In genomic region chr1:212752256-212752933, GRCh38 we compare ENCODE assay signal across 10 cellular contexts. TPM values are rescaled to one million over a fixed set of nuclear protein-coding genes. Genes with fewer than 3 reads are reported as not detected.
DNase-seq lines count a peak whose midpoint lies in the region; ATAC-seq and TF ChIP-seq lines count a peak whose summit lies in the region.
"Had no signal": no experiment of that assay in that cellular context is flagged by ENCODE, and none has a peak within 500 bp of the region (broad histone marks: within the 10 kb centered on the region; RNA-seq: fewer than 3 reads in every experiment).

No MANE protein-coding gene starts in this region.

- POLR2A ChIA-PET in activated CD4-positive, alpha-beta T cell treated with anti-CD3 and anti-CD28 coated beads, Interleukin-2, amount 10 ng/mL, durations not matched to agents 7 days and 5 days (lab: Charles Lee): no interaction called here

- no peak for DNase-seq in activated CD4-positive, alpha-beta T cell treated with anti-CD3 and anti-CD28 coated beads, Interleukin-2, amount 10 ng/mL, durations not matched to agents 7 days and 5 days
- no peak for DNase-seq in activated CD4-positive, alpha-beta T cell treated with anti-CD3 and anti-CD28 coated beads for 48 hours
- DNase-seq in NOMO-1 (lab: John Stamatoyannopoulos, UW; ENCODE audit: unreplicated experiment in 2 of 2) (peak; percentile 21 to 86), type B pancreatic cell (ENCODE audit: extremely low spot score, unreplicated experiment) (no peak), HuH-7.5 (ENCODE audit: low spot score) (no peak), GM19240 (ENCODE audit: insufficient read length, low spot score) (no peak)
- DNase-seq: nephron progenitor cell had no signal

- peaks cover 42% of the 10 kb centered on the region for H3K4me1 Mint-ChIP-seq in activated CD4-positive, alpha-beta T cell treated with anti-CD3 and anti-CD28 coated beads, Interleukin-2, amount 10 ng/mL, durations not matched to agents 7 days and 5 days
- H3K4me1 Mint-ChIP-seq in type B pancreatic cell (ENCODE audit: unreplicated experiment): peaks cover 5% of the 10 kb centered on the region

- H3K9me3 Mint-ChIP-seq in activated CD4-positive, alpha-beta T cell treated with anti-CD3 and anti-CD28 coated beads, Interleukin-2, amount 10 ng/mL, durations not matched to agents 7 days and 5 days: no peaks in the 10 kb centered on the region
- H3K9me3 Mint-ChIP-seq in type B pancreatic cell: no peaks in the 10 kb centered on the region
- H3K9me3 Mint-ChIP-seq: nephron progenitor cell had no signal

- H3K27ac ChIP-seq in gastroesophageal sphincter (peak overlapping the region in 1 of 4 donors; percentile 43), subcutaneous abdominal adipose tissue (ENCODE audit: low read depth, low read length) (peak overlapping the region; percentile 18)

- no peak for TF ChIP-seq POLR2A in gastroesophageal sphincter (IDR thresholded peaks at IDR 0.05)

- TF ChIP-seq CTCF in gastroesophageal sphincter (IDR thresholded peaks at IDR 0.05): no peak
- no peak for TF ChIP-seq CTCF in type B pancreatic cell (conservative IDR thresholded peaks at IDR 0.05)

- H3K4me3 ChIP-seq in gastroesophageal sphincter: peak overlapping the region in 1 of 2 donors; percentile 21
- H3K4me3 ChIP-seq in subcutaneous abdominal adipose tissue (ENCODE audit: low read depth in 1 of 5, low read length in 5 of 5): peak overlapping the region; percentile 24 to 55 (median 49)

- H3K36me3 Mint-ChIP-seq in activated CD4-positive, alpha-beta T cell treated with anti-CD3 and anti-CD28 coated beads, Interleukin-2, amount 10 ng/mL, durations not matched to agents 7 days and 5 days (ENCODE audit: low read depth): peaks cover 9% of the 10 kb centered on the region
- peaks cover 4% of the 10 kb centered on the region for H3K36me3 Mint-ChIP-seq in type B pancreatic cell

- H3K36me3 ChIP-seq in gastroesophageal sphincter (peaks cover 0 to 11% of the 10 kb centered on the region in 2 donors), subcutaneous abdominal adipose tissue (ENCODE audit: control insufficient read depth in 5 of 5, insufficient read depth in 5 of 5, low read length in 5 of 5) (peaks cover 0 to 6% (median 3%) of the 10 kb centered on the region in 5 donors)

- H3K4me1 ChIP-seq in gastroesophageal sphincter (peaks cover 0 to 42% (median 5%) of the 10 kb centered on the region in 3 donors), subcutaneous abdominal adipose tissue (ENCODE audit: control insufficient read depth in 5 of 5, insufficient read depth in 5 of 5, low read length in 5 of 5) (peaks cover 0 to 28% (median 13%) of the 10 kb centered on the region in 5 donors)

- H3K27me3 Mint-ChIP-seq in activated CD4-positive, alpha-beta T cell treated with anti-CD3 and anti-CD28 coated beads, Interleukin-2, amount 10 ng/mL, durations not matched to agents 7 days and 5 days: no peaks in the 10 kb centered on the region
- no peaks in the 10 kb centered on the region for H3K27me3 Mint-ChIP-seq in type B pancreatic cell

- peak overlapping the region; percentile 13 for H3K4me3 Mint-ChIP-seq in activated CD4-positive, alpha-beta T cell treated with anti-CD3 and anti-CD28 coated beads, Interleukin-2, amount 10 ng/mL, durations not matched to agents 7 days and 5 days
- no peak overlapping the region for H3K4me3 Mint-ChIP-seq in type B pancreatic cell
- H3K4me3 Mint-ChIP-seq: nephron progenitor cell had no signal

- CTCF ChIA-PET in activated CD4-positive, alpha-beta T cell treated with anti-CD3 and anti-CD28 coated beads, Interleukin-2, amount 10 ng/mL, durations not matched to agents 7 days and 5 days (lab: Charles Lee): interaction anchor here (0.6 to 1.6 kb wide), 6 partner anchors 19 to 717 kb away, joined by 3 to 8 read pairs (median 4); partner anchors contain the start of genes BATF3, DTL and INTS7

- peak overlapping the region in 2 of 5 donors; percentile 19 to 26 for H3K9ac ChIP-seq in subcutaneous abdominal adipose tissue (ENCODE audit: low read length in 5 of 5)

- H3K9me3 ChIP-seq in gastroesophageal sphincter: no peaks in the 10 kb centered on the region
- H3K9me3 ChIP-seq in subcutaneous abdominal adipose tissue (ENCODE audit: control insufficient read depth in 5 of 5, low read length in 5 of 5): no peaks in the 10 kb centered on the region

- 43 to 84% methylated on average over 2 to 3 of the region's 3 CpGs for WGBS in gastroesophageal sphincter (ENCODE audit: low coverage in 1 of 2), 2 donors

- H3K27me3 ChIP-seq in gastroesophageal sphincter (no peaks in the 10 kb centered on the region), subcutaneous abdominal adipose tissue (ENCODE audit: control insufficient read depth in 5 of 5, insufficient read depth in 4 of 5, low read length in 5 of 5) (no peaks in the 10 kb centered on the region)

- H3K27ac Mint-ChIP-seq in activated CD4-positive, alpha-beta T cell treated with anti-CD3 and anti-CD28 coated beads, Interleukin-2, amount 10 ng/mL, durations not matched to agents 7 days and 5 days: no peak overlapping the region
- no peak overlapping the region for H3K27ac Mint-ChIP-seq in type B pancreatic cell

- no peak for TF ChIP-seq EP300 in gastroesophageal sphincter (IDR thresholded peaks at IDR 0.05)

- peak; percentile 75 for ATAC-seq in gastroesophageal sphincter
- ATAC-seq: HCT116 had no signal

RNA-seq across cellular contexts. Expression of gene NSL1, which starts 39.2 kb away (rescaled TPM):
- 10 to 100 TPM; 42.8 to 46.0 TPM for total RNA-seq in activated CD4-positive, alpha-beta T cell treated with anti-CD3 and anti-CD28 coated beads, Interleukin-2, amount 10 ng/mL, durations not matched to agents 7 days and 5 days
- total RNA-seq in gastroesophageal sphincter (10 to 100 TPM; 20.1 to 36.4 (median 31.1) TPM), type B pancreatic cell (ENCODE audit: low replicate concordance) (25.4 and 42.1 TPM in 2 replicates)

RNA-seq across cellular contexts. Expression of gene TATDN3, which starts 39.3 kb away (rescaled TPM):
- total RNA-seq in activated CD4-positive, alpha-beta T cell treated with anti-CD3 and anti-CD28 coated beads, Interleukin-2, amount 10 ng/mL, durations not matched to agents 7 days and 5 days: 10 to 100 TPM; 15.3 to 17.4 TPM
- total RNA-seq in gastroesophageal sphincter (10 to 100 TPM in 2 of 4 donors, 1 to 10 TPM in 2; 7.9 to 23.0 (median 9.9) TPM), type B pancreatic cell (ENCODE audit: low replicate concordance) (12.5 and 13.8 TPM in 2 replicates)

RNA-seq across cellular contexts. Expression of gene BATF3, which starts 52.8 kb away (rescaled TPM):
- total RNA-seq in activated CD4-positive, alpha-beta T cell treated with anti-CD3 and anti-CD28 coated beads, Interleukin-2, amount 10 ng/mL, durations not matched to agents 7 days and 5 days: 10 to 100 TPM; 12.5 to 14.0 TPM
- total RNA-seq in gastroesophageal sphincter (1 to 10 TPM in 3 of 4 donors, under 1 TPM in 1; 0.31 to 3.9 (median 3.7) TPM), type B pancreatic cell (ENCODE audit: low replicate concordance) (0.55 and 0.72 TPM in 2 replicates)

Comparison
In these comparisons a context has a peak if more than half of its experiments do, and no peak if none do; other contexts are left out.
1. DNase-seq: peak in NOMO-1 (2 of 2); none in activated CD4-positive, alpha-beta T cell treated with anti-CD3 and anti-CD28 coated beads, Interleukin-2, amount 10 ng/mL, durations not matched to agents 7 days and 5 days (single experiment), activated CD4-positive, alpha-beta T cell treated with anti-CD3 and anti-CD28 coated beads for 48 hours (single experiment), type B pancreatic cell (single experiment), HuH-7.5 (single experiment) and GM19240 (single experiment).